ENCODE assay signal across 12 cellular contexts in the genomic region with DNA sequence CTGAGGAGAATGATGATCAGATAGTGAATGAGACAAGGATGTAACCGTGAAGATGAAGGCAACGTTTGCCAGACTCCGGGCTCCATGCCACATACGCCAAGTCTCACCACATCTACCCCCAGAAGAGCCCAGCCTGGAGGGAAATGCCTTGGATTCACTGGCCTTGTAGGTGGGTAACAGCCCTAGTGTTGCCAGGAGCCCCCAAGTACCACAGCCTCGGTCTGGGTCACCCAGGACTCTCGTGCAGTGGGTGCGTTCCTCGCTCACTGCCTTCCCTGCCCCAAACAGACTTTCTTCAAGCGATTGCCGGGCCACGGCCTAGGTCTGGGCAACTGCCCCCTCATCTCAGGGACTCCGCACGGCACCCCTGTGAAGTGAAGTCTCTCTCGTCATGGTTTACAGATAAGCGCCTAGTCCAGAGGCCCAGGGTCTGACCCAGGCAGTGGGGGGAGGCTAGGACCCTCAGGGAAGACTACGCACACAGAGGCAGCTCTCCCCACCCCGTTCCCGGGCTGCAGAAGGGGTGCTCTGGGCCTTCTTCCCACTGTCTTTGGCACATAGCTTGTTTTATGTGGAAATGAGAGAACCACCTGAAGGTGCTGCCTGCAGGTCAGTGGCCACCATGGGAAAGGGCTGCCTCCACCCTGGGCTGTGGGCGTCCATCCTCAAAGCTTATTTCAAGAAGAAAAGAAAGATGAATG.
"Had no signal": no experiment of that assay in that cellular context is flagged by ENCODE, and none has a peak within 500 bp of the region (broad histone marks: within the 10 kb centered on the region; RNA-seq: fewer than 3 reads in every experiment).

No MANE protein-coding gene starts in this region.

- H3K4me3 Mint-ChIP-seq: activated naive CD8-positive, alpha-beta T cell treated with anti-CD3 and anti-CD28 coated beads, Interleukin-2, amount 50 U/mL, for 24 hours; neural crest cell; stimulated activated memory B cell treated with anti-CD40 and anti-IgM and Interleukin-4, amounts not matched to agents 10 μg/mL and 1 μg/mL and 100 μg/mL, for 72 hours; T-cell had no signal

- H3K27me3 ChIP-seq: gastrocnemius medialis, transverse colon had no signal

- H3K9me3 Mint-ChIP-seq: activated naive CD8-positive, alpha-beta T cell treated with anti-CD3 and anti-CD28 coated beads, Interleukin-2, amount 50 U/mL, for 24 hours; neural crest cell; stimulated activated memory B cell treated with anti-CD40 and anti-IgM and Interleukin-4, amounts not matched to agents 10 μg/mL and 1 μg/mL and 100 μg/mL, for 72 hours; T-cell had no signal

- DNase-seq: activated CD4-positive, alpha-beta T cell treated with anti-CD3 and anti-CD28 coated beads for 48 hours; activated naive CD4-positive, alpha-beta T cell; activated naive CD8-positive, alpha-beta T cell treated with anti-CD3 and anti-CD28 coated beads, Interleukin-2, amount 50 U/mL, for 24 hours; left ventricle myocardium superior; mesenchymal stem cell; WERI-Rb-1 had no signal

- H3K9me3 ChIP-seq: gastrocnemius medialis, transverse colon had no signal

- ATAC-seq: activated naive CD8-positive, alpha-beta T cell treated with anti-CD3 and anti-CD28 coated beads, Interleukin-2, amount 50 U/mL, for 24 hours; gastrocnemius medialis; left ventricle myocardium superior; T-cell had no signal

- H3K4me1 ChIP-seq: gastrocnemius medialis, transverse colon had no signal

- H3K4me3 ChIP-seq: gastrocnemius medialis, smooth muscle cell, transverse colon had no signal

- H3K27ac ChIP-seq: gastrocnemius medialis, transverse colon, WERI-Rb-1 had no signal

- H3K36me3 ChIP-seq: gastrocnemius medialis, transverse colon, WERI-Rb-1 had no signal

- H3K27ac Mint-ChIP-seq: activated naive CD8-positive, alpha-beta T cell treated with anti-CD3 and anti-CD28 coated beads, Interleukin-2, amount 50 U/mL, for 24 hours; stimulated activated memory B cell treated with anti-CD40 and anti-IgM and Interleukin-4, amounts not matched to agents 10 μg/mL and 1 μg/mL and 100 μg/mL, for 72 hours; T-cell had no signal

- H3K4me2 ChIP-seq: smooth muscle cell had no signal

- H3K4me1 Mint-ChIP-seq: stimulated activated memory B cell treated with anti-CD40 and anti-IgM and Interleukin-4, amounts not matched to agents 10 μg/mL and 1 μg/mL and 100 μg/mL, for 72 hours; T-cell had no signal

- H3K27me3 Mint-ChIP-seq: activated naive CD8-positive, alpha-beta T cell treated with anti-CD3 and anti-CD28 coated beads, Interleukin-2, amount 50 U/mL, for 24 hours had no signal

- H3K36me3 Mint-ChIP-seq: stimulated activated memory B cell treated with anti-CD40 and anti-IgM and Interleukin-4, amounts not matched to agents 10 μg/mL and 1 μg/mL and 100 μg/mL, for 72 hours; T-cell had no signal
